Comparison of ENCODE assay signal across 1 cellular context in the genomic region with DNA sequence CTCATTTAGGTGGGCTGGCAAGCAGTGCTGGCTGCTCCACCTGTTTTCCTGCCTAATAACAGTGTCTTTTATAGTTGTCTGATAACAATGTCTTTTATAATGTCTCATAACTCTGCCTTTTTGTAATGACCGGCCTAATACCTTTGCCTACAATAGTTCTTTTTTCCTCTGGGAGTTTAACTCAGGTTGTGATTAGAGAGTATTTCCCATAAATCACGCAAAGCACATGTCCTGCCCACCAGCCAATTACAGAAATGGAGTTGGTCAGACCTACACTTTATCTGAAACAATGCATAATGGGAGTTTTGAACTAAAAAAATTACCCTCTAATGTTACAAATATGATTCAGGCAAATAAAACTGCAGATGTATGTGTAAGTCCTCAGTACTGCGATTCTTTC.
TF ChIP-seq lines count a peak whose summit lies in the region.

No MANE protein-coding gene starts in this region.

TF ChIP-seq in K562, 482 proteins besides CTCF, POLR2A, EP300 and RAD21:
- TF ChIP-seq, protein P1, sequence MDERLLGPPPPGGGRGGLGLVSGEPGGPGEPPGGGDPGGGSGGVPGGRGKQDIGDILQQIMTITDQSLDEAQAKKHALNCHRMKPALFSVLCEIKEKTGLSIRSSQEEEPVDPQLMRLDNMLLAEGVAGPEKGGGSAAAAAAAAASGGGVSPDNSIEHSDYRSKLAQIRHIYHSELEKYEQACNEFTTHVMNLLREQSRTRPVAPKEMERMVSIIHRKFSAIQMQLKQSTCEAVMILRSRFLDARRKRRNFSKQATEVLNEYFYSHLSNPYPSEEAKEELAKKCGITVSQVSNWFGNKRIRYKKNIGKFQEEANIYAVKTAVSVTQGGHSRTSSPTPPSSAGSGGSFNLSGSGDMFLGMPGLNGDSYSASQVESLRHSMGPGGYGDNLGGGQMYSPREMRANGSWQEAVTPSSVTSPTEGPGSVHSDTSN (CRISPR knock-in tag; IDR thresholded peaks at IDR 0.05; ENCODE audit: low read depth), result no peak
- TF ChIP-seq, protein P1 (tag; conservative IDR thresholded peaks at IDR 0.05; ENCODE audit: low read depth), result peak; percentile 58
- peak; percentile 61 for TF ChIP-seq MEIS2 (IDR thresholded peaks at IDR 0.05; ENCODE audit: partially characterized antibody)
- TF ChIP-seq, protein P2, sequence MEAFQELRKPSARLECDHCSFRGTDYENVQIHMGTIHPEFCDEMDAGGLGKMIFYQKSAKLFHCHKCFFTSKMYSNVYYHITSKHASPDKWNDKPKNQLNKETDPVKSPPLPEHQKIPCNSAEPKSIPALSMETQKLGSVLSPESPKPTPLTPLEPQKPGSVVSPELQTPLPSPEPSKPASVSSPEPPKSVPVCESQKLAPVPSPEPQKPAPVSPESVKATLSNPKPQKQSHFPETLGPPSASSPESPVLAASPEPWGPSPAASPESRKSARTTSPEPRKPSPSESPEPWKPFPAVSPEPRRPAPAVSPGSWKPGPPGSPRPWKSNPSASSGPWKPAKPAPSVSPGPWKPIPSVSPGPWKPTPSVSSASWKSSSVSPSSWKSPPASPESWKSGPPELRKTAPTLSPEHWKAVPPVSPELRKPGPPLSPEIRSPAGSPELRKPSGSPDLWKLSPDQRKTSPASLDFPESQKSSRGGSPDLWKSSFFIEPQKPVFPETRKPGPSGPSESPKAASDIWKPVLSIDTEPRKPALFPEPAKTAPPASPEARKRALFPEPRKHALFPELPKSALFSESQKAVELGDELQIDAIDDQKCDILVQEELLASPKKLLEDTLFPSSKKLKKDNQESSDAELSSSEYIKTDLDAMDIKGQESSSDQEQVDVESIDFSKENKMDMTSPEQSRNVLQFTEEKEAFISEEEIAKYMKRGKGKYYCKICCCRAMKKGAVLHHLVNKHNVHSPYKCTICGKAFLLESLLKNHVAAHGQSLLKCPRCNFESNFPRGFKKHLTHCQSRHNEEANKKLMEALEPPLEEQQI (IDR thresholded peaks at IDR 0.05), result no peak
- TF ChIP-seq, protein P3, sequence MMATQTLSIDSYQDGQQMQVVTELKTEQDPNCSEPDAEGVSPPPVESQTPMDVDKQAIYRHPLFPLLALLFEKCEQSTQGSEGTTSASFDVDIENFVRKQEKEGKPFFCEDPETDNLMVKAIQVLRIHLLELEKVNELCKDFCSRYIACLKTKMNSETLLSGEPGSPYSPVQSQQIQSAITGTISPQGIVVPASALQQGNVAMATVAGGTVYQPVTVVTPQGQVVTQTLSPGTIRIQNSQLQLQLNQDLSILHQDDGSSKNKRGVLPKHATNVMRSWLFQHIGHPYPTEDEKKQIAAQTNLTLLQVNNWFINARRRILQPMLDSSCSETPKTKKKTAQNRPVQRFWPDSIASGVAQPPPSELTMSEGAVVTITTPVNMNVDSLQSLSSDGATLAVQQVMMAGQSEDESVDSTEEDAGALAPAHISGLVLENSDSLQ (IDR thresholded peaks at IDR 0.05), result peak; percentile 44; the same call in 1 of the 2 replicates
